In genomic region chr3:71144525-71145253, GRCh38 we compare ENCODE assay signal across 18 cellular contexts.
DNase-seq lines count a peak whose midpoint lies in the region; ATAC-seq and TF ChIP-seq lines count a peak whose summit lies in the region.
"Had no signal": no experiment of that assay in that cellular context is flagged by ENCODE, and none has a peak within 500 bp of the region (broad histone marks: within the 10 kb centered on the region; RNA-seq: fewer than 3 reads in every experiment).

No MANE protein-coding gene starts in this region.

- no peak overlapping the region for H3K4me3 Mint-ChIP-seq in activated T-cell treated with anti-CD3 and anti-CD28 coated beads, Interleukin-2, amount 50 U/mL, for 72 hours
- no peak overlapping the region for H3K4me3 Mint-ChIP-seq in activated naive CD8-positive, alpha-beta T cell
- H3K4me3 Mint-ChIP-seq in mesothelial cell of epicardium: no peak overlapping the region
- H3K4me3 Mint-ChIP-seq: brain; CD8-positive, alpha-beta memory T cell had no signal

- no peak overlapping the region for H3K27ac Mint-ChIP-seq in activated T-cell treated with anti-CD3 and anti-CD28 coated beads, Interleukin-2, amount 50 U/mL, for 72 hours
- H3K27ac Mint-ChIP-seq in activated naive CD8-positive, alpha-beta T cell: peak overlapping the region; percentile 93
- H3K27ac Mint-ChIP-seq in mesothelial cell of epicardium: peak overlapping the region; percentile 2
- H3K27ac Mint-ChIP-seq: brain had no signal

- POLR2A ChIA-PET in PC-3 (lab: Charles Lee; ENCODE audit: unreplicated experiment): no interaction called here

- peak; percentile 51 to 62 for ATAC-seq in activated T-cell treated with anti-CD3 and anti-CD28 coated beads, Interleukin-2, amount 50 U/mL, for 72 hours (replicated peaks in 1 of 2)
- ATAC-seq in thoracic aorta (ENCODE audit: insufficient number of reproducible peaks, low FRiP score, low read depth) (no peak), PC-3 (no peak), lower lobe of right lung (no peak)

- H3K9me3 ChIP-seq in thoracic aorta (no peaks in the 10 kb centered on the region), PC-3 (ENCODE audit: low read length) (no peaks in the 10 kb centered on the region), lower lobe of right lung (no peaks in the 10 kb centered on the region)
- H3K9me3 ChIP-seq: spleen had no signal

- H2AFZ ChIP-seq in PC-3 (ENCODE audit: low read length): no peak overlapping the region

- H3K79me2 ChIP-seq in PC-3 (ENCODE audit: low read length): no peaks in the 10 kb centered on the region

- H3K9me2 ChIP-seq in PC-3 (replicated peaks; ENCODE audit: low read length): no peaks in the 10 kb centered on the region

- H3K4me3 ChIP-seq in thoracic aorta (peak overlapping the region; percentile 20), PC-3 (ENCODE audit: low read length) (no peak overlapping the region), lower lobe of right lung (no peak overlapping the region)
- H3K4me3 ChIP-seq: dorsolateral prefrontal cortex, heart left ventricle, lung, spleen had no signal

- DNase-seq in activated T-cell treated with anti-CD3 and anti-CD28 coated beads, Interleukin-2, amount 50 U/mL, for 72 hours: no peak
- DNase-seq in activated T-cell treated with anti-CD3 and anti-CD28 coated beads for 4 hours (no peak), mesothelial cell of epicardium (ENCODE audit: low spot score in 2 of 2, unreplicated experiment in 2 of 2) (no peak), thoracic aorta (ENCODE audit: low spot score) (no peak), PC-3 (no peak), lower lobe of right lung (no peak), T-helper 2 cell (no peak)
- DNase-seq: activated gamma-delta T cell treated with Interleukin-2 at 50 U/mL for 16 hours; CD8-positive, alpha-beta memory T cell; dorsolateral prefrontal cortex; heart left ventricle; NCI-H1436; NCI-H2171; spleen had no signal

- H3K27me3 Mint-ChIP-seq in activated T-cell treated with anti-CD3 and anti-CD28 coated beads, Interleukin-2, amount 50 U/mL, for 72 hours (ENCODE audit: low read depth): no peaks in the 10 kb centered on the region
- no peaks in the 10 kb centered on the region for H3K27me3 Mint-ChIP-seq in activated naive CD8-positive, alpha-beta T cell
- H3K27me3 Mint-ChIP-seq in mesothelial cell of epicardium (ENCODE audit: low read depth): no peaks in the 10 kb centered on the region
- H3K27me3 Mint-ChIP-seq: CD8-positive, alpha-beta memory T cell had no signal

- H3K36me3 ChIP-seq in thoracic aorta: no peaks in the 10 kb centered on the region
- H3K36me3 ChIP-seq in PC-3 (ENCODE audit: low read depth, low read length): no peaks in the 10 kb centered on the region
- H3K36me3 ChIP-seq in lower lobe of right lung: no peaks in the 10 kb centered on the region
- H3K36me3 ChIP-seq: heart left ventricle, spleen had no signal

- intact Hi-C loops in PC-3 (cut with micrococcal nuclease): no loop called here
- intact Hi-C loops in lower lobe of right lung (cut with DNase I): no loop called here

- BruUV-seq in PC-3 (replicated peaks; lab: Mats Ljungman, UMichigan): no TSS peak

- H3K27me3 ChIP-seq in thoracic aorta (replicated peaks; ENCODE audit: insufficient read depth) (no peaks in the 10 kb centered on the region), PC-3 (ENCODE audit: low read length) (no peaks in the 10 kb centered on the region), lower lobe of right lung (ENCODE audit: low read depth) (no peaks in the 10 kb centered on the region)
- H3K27me3 ChIP-seq: dorsolateral prefrontal cortex, heart left ventricle, spleen had no signal

- peaks cover 0 to 10% of the 10 kb centered on the region in 2 donors for H3K36me3 Mint-ChIP-seq in activated T-cell treated with anti-CD3 and anti-CD28 coated beads, Interleukin-2, amount 50 U/mL, for 72 hours (ENCODE audit: insufficient read depth in 2 of 2)
- H3K36me3 Mint-ChIP-seq in activated naive CD8-positive, alpha-beta T cell: peaks cover 35% of the 10 kb centered on the region
- peaks cover 3% of the 10 kb centered on the region for H3K36me3 Mint-ChIP-seq in mesothelial cell of epicardium
- H3K36me3 Mint-ChIP-seq: brain had no signal

- peaks cover 0 to 2% of the 10 kb centered on the region in 2 donors for H3K9me3 Mint-ChIP-seq in activated T-cell treated with anti-CD3 and anti-CD28 coated beads, Interleukin-2, amount 50 U/mL, for 72 hours
- H3K9me3 Mint-ChIP-seq in activated naive CD8-positive, alpha-beta T cell (ENCODE audit: low read depth): no peaks in the 10 kb centered on the region
- H3K9me3 Mint-ChIP-seq in mesothelial cell of epicardium: no peaks in the 10 kb centered on the region
- H3K9me3 Mint-ChIP-seq: brain; CD8-positive, alpha-beta memory T cell had no signal

- H3K4me1 Mint-ChIP-seq in activated T-cell treated with anti-CD3 and anti-CD28 coated beads, Interleukin-2, amount 50 U/mL, for 72 hours (ENCODE audit: low read depth): peaks cover 78% of the 10 kb centered on the region
- H3K4me1 Mint-ChIP-seq in activated naive CD8-positive, alpha-beta T cell (ENCODE audit: low read depth): peaks cover 70% of the 10 kb centered on the region
- peaks cover 31% of the 10 kb centered on the region for H3K4me1 Mint-ChIP-seq in mesothelial cell of epicardium

- no peaks in the 10 kb centered on the region for H3F3A ChIP-seq in PC-3 (ENCODE audit: low read length, unreplicated experiment)

- CTCF ChIA-PET in PC-3 (lab: Charles Lee): no interaction called here

- TF ChIP-seq CTCF in mesothelial cell of epicardium (IDR thresholded peaks at IDR 0.05; ENCODE audit: unreplicated experiment) (no peak), thoracic aorta (IDR thresholded peaks at IDR 0.05) (no peak), PC-3 (conservative IDR thresholded peaks at IDR 0.05; ENCODE audit: low read depth, low read length) (no peak), lower lobe of right lung (IDR thresholded peaks at IDR 0.05) (no peak)

- H3K4me2 ChIP-seq in PC-3 (ENCODE audit: low read length): no peak overlapping the region

- H3K27ac ChIP-seq in thoracic aorta (peak overlapping the region; percentile 58 to 80), PC-3 (ENCODE audit: low read length) (no peak overlapping the region), lower lobe of right lung (no peak overlapping the region)
- H3K27ac ChIP-seq: dorsolateral prefrontal cortex, heart left ventricle, spleen, VCaP had no signal

- no peaks in the 10 kb centered on the region for H4K20me1 ChIP-seq in PC-3 (ENCODE audit: low read length)

- H3K9ac ChIP-seq in PC-3 (ENCODE audit: low read length): no peak overlapping the region

- H3K4me1 ChIP-seq in thoracic aorta (ENCODE audit: control insufficient read depth in 1 of 2, low read depth in 2 of 2) (peaks cover 9 to 35% of the 10 kb centered on the region in 2 donors), PC-3 (ENCODE audit: insufficient read depth, low read length) (no peaks in the 10 kb centered on the region), lower lobe of right lung (peaks cover 8% of the 10 kb centered on the region)

Comparison
In these comparisons a context has a peak if more than half of its experiments do, and no peak if none do; other contexts are left out.
1. ATAC-seq: peak in activated T-cell treated with anti-CD3 and anti-CD28 coated beads, Interleukin-2, amount 50 U/mL, for 72 hours (2 of 2); none in thoracic aorta (single experiment), PC-3 (single experiment) and lower lobe of right lung (0 of 2).
2. H3K27ac ChIP-seq: peak in thoracic aorta (2 of 2); none in PC-3 (single experiment) and lower lobe of right lung (single experiment).